ENCODE assay signal across 11 cellular contexts in genomic region chr3:27722957-27723802, GRCh38. TPM values are rescaled to one million over a fixed set of nuclear protein-coding genes. Genes with fewer than 3 reads are reported as not detected.
DNase-seq lines count a peak whose midpoint lies in the region; ATAC-seq, FAIRE-seq and TF ChIP-seq lines count a peak whose summit lies in the region.
"Had no signal": no experiment of that assay in that cellular context is flagged by ENCODE, and none has a peak within 500 bp of the region (broad histone marks: within the 10 kb centered on the region; RNA-seq: fewer than 3 reads in every experiment).

No MANE protein-coding gene starts in this region.

- H3K4me2 ChIP-seq in keratinocyte (ENCODE audit: control insufficient read depth, extremely low read depth, insufficient read depth, low read depth, low read length), result peak overlapping the region; percentile 95

- H3K27ac Mint-ChIP-seq in activated naive CD4-positive, alpha-beta T cell treated with anti-CD3 and anti-CD28 coated beads, Interleukin-2, amount 10 ng/mL, durations not matched to agents 7 days and 5 days, result peak overlapping the region; percentile 55
- H3K27ac Mint-ChIP-seq in activated T-helper 1 cell treated with anti-CD3 and anti-CD28 coated beads, Interleukin-12 subunit alpha, Interleukin-12 subunit beta, Interleukin-2, Interleukin-4 antibody, amounts not matched to agents 30 ng/mL and 10 ng/mL and 1 ng/mL, durations not matched to agents 14 hours and 24 hours and 36 hours, result peak overlapping the region; percentile 73

- no peak for ATAC-seq in GM18520 (IDR thresholded peaks at IDR 0.05; ENCODE audit: unreplicated experiment)

- H4K20me1 ChIP-seq in keratinocyte (ENCODE audit: control insufficient read depth, extremely low read depth, insufficient read depth, low read length), result no peaks in the 10 kb centered on the region

- H3K4me3 ChIP-seq in keratinocyte (ENCODE audit: control insufficient read depth in 2 of 3, extremely low read depth in 1 of 3, insufficient read depth in 2 of 3, low read depth in 1 of 3, low read length in 3 of 3), result peak overlapping the region in 2 of 3 experiments; percentile 44 to 74
- H3K4me3 ChIP-seq in subcutaneous abdominal adipose tissue (ENCODE audit: low read depth in 1 of 5, low read length in 5 of 5), result peak overlapping the region; percentile 28 to 64 (median 43)

- dilution Hi-C loops in keratinocyte (cut with MboI; ENCODE audit: extremely low pct_ligation_motif_present, low sequenced_read_pairs), result no loop called here

- H3K27me3 ChIP-seq in keratinocyte (ENCODE audit: control insufficient read depth, extremely low read depth, insufficient read depth, low read length) (peaks cover 55% of the 10 kb centered on the region), subcutaneous abdominal adipose tissue (ENCODE audit: control insufficient read depth in 5 of 5, insufficient read depth in 4 of 5, low read length in 5 of 5) (peaks cover 49 to 70% (median 65%) of the 10 kb centered on the region in 5 donors)

- no peaks in the 10 kb centered on the region for H3K9me3 Mint-ChIP-seq in activated naive CD4-positive, alpha-beta T cell treated with anti-CD3 and anti-CD28 coated beads, Interleukin-2, amount 10 ng/mL, durations not matched to agents 7 days and 5 days
- H3K9me3 Mint-ChIP-seq in activated T-helper 1 cell treated with anti-CD3 and anti-CD28 coated beads, Interleukin-12 subunit alpha, Interleukin-12 subunit beta, Interleukin-2, Interleukin-4 antibody, amounts not matched to agents 30 ng/mL and 10 ng/mL and 1 ng/mL, durations not matched to agents 14 hours and 24 hours and 36 hours, result no peaks in the 10 kb centered on the region

- peak overlapping the region; percentile 84 for H3K4me3 Mint-ChIP-seq in activated naive CD4-positive, alpha-beta T cell treated with anti-CD3 and anti-CD28 coated beads, Interleukin-2, amount 10 ng/mL, durations not matched to agents 7 days and 5 days
- H3K4me3 Mint-ChIP-seq in activated T-helper 1 cell treated with anti-CD3 and anti-CD28 coated beads, Interleukin-12 subunit alpha, Interleukin-12 subunit beta, Interleukin-2, Interleukin-4 antibody, amounts not matched to agents 30 ng/mL and 10 ng/mL and 1 ng/mL, durations not matched to agents 14 hours and 24 hours and 36 hours, result peak overlapping the region; percentile 87

- peaks cover 93% of the 10 kb centered on the region for H3K27me3 Mint-ChIP-seq in activated naive CD4-positive, alpha-beta T cell treated with anti-CD3 and anti-CD28 coated beads, Interleukin-2, amount 10 ng/mL, durations not matched to agents 7 days and 5 days
- H3K27me3 Mint-ChIP-seq in activated T-helper 1 cell treated with anti-CD3 and anti-CD28 coated beads, Interleukin-12 subunit alpha, Interleukin-12 subunit beta, Interleukin-2, Interleukin-4 antibody, amounts not matched to agents 30 ng/mL and 10 ng/mL and 1 ng/mL, durations not matched to agents 14 hours and 24 hours and 36 hours (ENCODE audit: insufficient read depth), result peaks cover 79% of the 10 kb centered on the region

- H3K4me1 Mint-ChIP-seq in activated naive CD4-positive, alpha-beta T cell treated with anti-CD3 and anti-CD28 coated beads, Interleukin-2, amount 10 ng/mL, durations not matched to agents 7 days and 5 days, result peaks cover 43% of the 10 kb centered on the region
- H3K4me1 Mint-ChIP-seq in activated T-helper 1 cell treated with anti-CD3 and anti-CD28 coated beads, Interleukin-12 subunit alpha, Interleukin-12 subunit beta, Interleukin-2, Interleukin-4 antibody, amounts not matched to agents 30 ng/mL and 10 ng/mL and 1 ng/mL, durations not matched to agents 14 hours and 24 hours and 36 hours (ENCODE audit: low read depth), result peaks cover 50% of the 10 kb centered on the region

- no peaks in the 10 kb centered on the region for H3K36me3 Mint-ChIP-seq in activated naive CD4-positive, alpha-beta T cell treated with anti-CD3 and anti-CD28 coated beads, Interleukin-2, amount 10 ng/mL, durations not matched to agents 7 days and 5 days
- H3K36me3 Mint-ChIP-seq in activated T-helper 1 cell treated with anti-CD3 and anti-CD28 coated beads, Interleukin-12 subunit alpha, Interleukin-12 subunit beta, Interleukin-2, Interleukin-4 antibody, amounts not matched to agents 30 ng/mL and 10 ng/mL and 1 ng/mL, durations not matched to agents 14 hours and 24 hours and 36 hours (ENCODE audit: low read depth), result peaks cover 22% of the 10 kb centered on the region

- H3K9me3 ChIP-seq in keratinocyte (ENCODE audit: control insufficient read depth, low read depth, low read length) (no peaks in the 10 kb centered on the region), subcutaneous abdominal adipose tissue (ENCODE audit: control insufficient read depth in 5 of 5, low read length in 5 of 5) (no peaks in the 10 kb centered on the region)

- peak; percentile 43 for FAIRE-seq in keratinocyte (lab: Jason Lieb, UNC)

- H3K36me3 ChIP-seq in keratinocyte (ENCODE audit: control insufficient read depth in 2 of 2, extremely low read depth in 1 of 2, insufficient read depth in 2 of 2, low read length in 2 of 2), result no peaks in the 10 kb centered on the region
- no peaks in the 10 kb centered on the region for H3K36me3 ChIP-seq in subcutaneous abdominal adipose tissue (ENCODE audit: control insufficient read depth in 5 of 5, insufficient read depth in 5 of 5, low read length in 5 of 5)

- CTCF ChIA-PET in activated naive CD4-positive, alpha-beta T cell treated with anti-CD3 and anti-CD28 coated beads, Interleukin-2, amount 10 ng/mL, durations not matched to agents 7 days and 5 days (lab: Charles Lee), result interaction anchor here (0.8 to 5.8 kb wide), 6 partner anchors 9 to 604 kb away, joined by 3 to 58 read pairs (median 14); no protein-coding TSS in a partner anchor

- no peak for DNase-seq in activated naive CD4-positive, alpha-beta T cell treated with anti-CD3 and anti-CD28 coated beads, Interleukin-2, amount 10 ng/mL, durations not matched to agents 7 days and 5 days
- no peak for DNase-seq in activated naive CD4-positive, alpha-beta T cell treated with anti-CD3 and anti-CD28 coated beads, Interleukin-2, amount 50 U/mL, for 16 hours
- no peak for DNase-seq in activated T-helper 1 cell treated with anti-CD3 and anti-CD28 coated beads, Interleukin-12 subunit alpha, Interleukin-12 subunit beta, Interleukin-2, Interleukin-4 antibody, amounts not matched to agents 30 ng/mL and 10 ng/mL and 1 ng/mL, durations not matched to agents 14 hours and 24 hours and 36 hours (ENCODE audit: low spot score)
- no peak for DNase-seq in keratinocyte (ENCODE audit: low read depth, low spot score)
- no peak for DNase-seq in Kasumi-1 (lab: John Stamatoyannopoulos, UW)
- DNase-seq in Ammon's horn (ENCODE audit: low spot score), result no peak

- peak overlapping the region; percentile 20 for H2AFZ ChIP-seq in keratinocyte (ENCODE audit: control insufficient read depth, low read length)

- no peaks in the 10 kb centered on the region for H3K79me2 ChIP-seq in keratinocyte (ENCODE audit: control insufficient read depth, insufficient read depth, low read length)

- intact Hi-C loops in activated T-helper 1 cell treated with anti-CD3 and anti-CD28 coated beads, Interleukin-12 subunit alpha, Interleukin-12 subunit beta, Interleukin-2, Interleukin-4 antibody, amounts not matched to agents 30 ng/mL and 10 ng/mL and 1 ng/mL, durations not matched to agents 14 hours and 24 hours and 36 hours (cut with micrococcal nuclease), result loop anchor here (1.0 to 2.0 kb wide), 5 partner anchors 11 to 328 kb away; no protein-coding TSS in a partner anchor

- H3K27ac ChIP-seq in keratinocyte (ENCODE audit: control insufficient read depth, insufficient read depth, low read length) (no peak overlapping the region), subcutaneous abdominal adipose tissue (ENCODE audit: low read depth, low read length) (no peak overlapping the region)

- H3K4me1 ChIP-seq in keratinocyte (ENCODE audit: control insufficient read depth, extremely low read depth, insufficient read depth, low read length), result peaks cover 19% of the 10 kb centered on the region
- H3K4me1 ChIP-seq in subcutaneous abdominal adipose tissue (ENCODE audit: control insufficient read depth in 5 of 5, insufficient read depth in 5 of 5, low read length in 5 of 5), result peaks cover 0 to 38% (median 37%) of the 10 kb centered on the region in 5 donors

- TF ChIP-seq CTCF in keratinocyte (optimal IDR thresholded peaks at IDR 0.05 in 1 of 3, IDR thresholded peaks at IDR 0.05 in 1 of 3, conservative IDR thresholded peaks at IDR 0.05 in 1 of 3; ENCODE audit: extremely low read depth in 1 of 3, insufficient read depth in 2 of 3, low read length in 3 of 3), result no peak

- H3K9me1 ChIP-seq in keratinocyte (ENCODE audit: control insufficient read depth, extremely low read depth, insufficient read depth, low read length), result no peaks in the 10 kb centered on the region

- H3K9ac ChIP-seq in keratinocyte (ENCODE audit: control insufficient read depth, extremely low read depth, insufficient read depth, low read length), result no peak overlapping the region
- no peak overlapping the region for H3K9ac ChIP-seq in subcutaneous abdominal adipose tissue (ENCODE audit: low read length in 5 of 5)

RNA-seq across cellular contexts. Expression of gene EOMES, which starts 1.1 kb away (rescaled TPM):
- total RNA-seq in activated T-helper 1 cell treated with anti-CD3 and anti-CD28 coated beads, Interleukin-12 subunit alpha, Interleukin-12 subunit beta, Interleukin-2, Interleukin-4 antibody, amounts not matched to agents 30 ng/mL and 10 ng/mL and 1 ng/mL, durations not matched to agents 14 hours and 24 hours and 36 hours, result 29.6 and 30.7 TPM in 2 replicates
- 0.57 to 1.6 TPM (median 0.93 TPM) in 3 replicates for polyA plus RNA-seq in keratinocyte
- not detected for polyA plus RNA-seq in keratinocyte (2011; ENCODE audit: low read depth)
- 0.82 and 2.1 TPM in 2 replicates for polyA plus RNA-seq in keratinocyte (2011; cell fraction: cytosol; rRNA removed)
- 0.84 and 0.88 TPM in 2 replicates for polyA plus RNA-seq in keratinocyte (2011; cell fraction: nucleus; rRNA removed)
- polyA plus RNA-seq in keratinocyte (2012; ENCODE audit: low replicate concordance), result 0.30 and 0.54 TPM in 2 replicates
- polyA minus RNA-seq in keratinocyte, result 0.23 to 0.61 TPM (median 0.53 TPM) in 3 replicates
- polyA minus RNA-seq in keratinocyte (2011; cell fraction: cytosol; rRNA and poly(A)+ RNA removed), result 0.77 TPM
- 0.32 and 0.39 TPM in 2 replicates for polyA minus RNA-seq in keratinocyte (2011; cell fraction: nucleus; rRNA and poly(A)+ RNA removed)
- total RNA-seq: fibroblast of villous mesenchyme, pulmonary artery endothelial cell, RPMI7951 had no signal
